ENCODE assay signal across 13 cellular contexts in genomic region chr10:78959901-78960300, GRCh38.
DNase-seq lines count a peak whose midpoint lies in the region; ATAC-seq and TF ChIP-seq lines count a peak whose summit lies in the region.
"Had no signal": no experiment of that assay in that cellular context is flagged by ENCODE, and none has a peak within 500 bp of the region (broad histone marks: within the 10 kb centered on the region; RNA-seq: fewer than 3 reads in every experiment).

No MANE protein-coding gene starts in this region.

- H3K36me3 ChIP-seq in neuronal stem cell (replicated peaks in 1 of 2; ENCODE audit: control insufficient read depth in 2 of 2, insufficient read depth in 2 of 2, low read length in 2 of 2) (no peaks in the 10 kb centered on the region), upper lobe of left lung (no peaks in the 10 kb centered on the region)
- H3K36me3 ChIP-seq: BLaER1 treated with 17β-estradiol and CSF1 and Interleukin-3, amounts not matched to agents 10 nM and 100 nM had no signal

- H2BK15ac ChIP-seq in neuronal stem cell (ENCODE audit: low read length), result no peak overlapping the region

- no peak overlapping the region for H4K8ac ChIP-seq in neuronal stem cell (ENCODE audit: low read depth, low read length)

- DNase-seq in AG08396 (ENCODE audit: low spot score) (peak; percentile 31), RWPE1 (ENCODE audit: low spot score) (no peak), fibroblast of peridontal ligament (ENCODE audit: extremely low read depth) (peak; percentile 45), neuronal stem cell (ENCODE audit: low spot score) (no peak), KG1 (lab: John Stamatoyannopoulos, UW) (no peak), NCI-H1436 treated with DMSO at 0.1 percent for 48 hours (lab: John Stamatoyannopoulos, UW) (no peak), upper lobe of left lung (no peak), HEK293T (ENCODE audit: extremely low spot score) (no peak)
- DNase-seq: DMS 273 treated with DMSO at 0.1 percent for 48 hours, H7, NCI-H187 treated with DMSO at 0.1 percent for 48 hours, NCI-H748 treated with DMSO at 0.1 percent for 48 hours had no signal

- H2AK5ac ChIP-seq in neuronal stem cell (ENCODE audit: low read depth, low read length), result peak overlapping the region; percentile 17

- H3K4me3 ChIP-seq in neuronal stem cell (ENCODE audit: low read length in 2 of 2) (no peak overlapping the region), upper lobe of left lung (no peak overlapping the region)
- H3K4me3 ChIP-seq: BLaER1 treated with 17β-estradiol and CSF1 and Interleukin-3, amounts not matched to agents 10 nM and 100 nM had no signal

- H3K9me3 ChIP-seq in neuronal stem cell (replicated peaks in 1 of 2; ENCODE audit: control insufficient read depth in 2 of 2, insufficient read depth in 1 of 2, low read depth in 1 of 2, low read length in 2 of 2), result no peaks in the 10 kb centered on the region
- no peaks in the 10 kb centered on the region for H3K9me3 ChIP-seq in upper lobe of left lung
- H3K9me3 ChIP-seq: BLaER1 treated with 17β-estradiol and CSF1 and Interleukin-3, amounts not matched to agents 10 nM and 100 nM had no signal

- TF ChIP-seq CTCF in RWPE1 (conservative IDR thresholded peaks at IDR 0.05; ENCODE audit: low read depth), result no peak
- TF ChIP-seq CTCF in upper lobe of left lung (IDR thresholded peaks at IDR 0.05), result no peak

- TF ChIP-seq POLR2A in upper lobe of left lung (IDR thresholded peaks at IDR 0.05), result no peak

- H3K14ac ChIP-seq in neuronal stem cell (ENCODE audit: low read length), result no peak overlapping the region

- POLR2A ChIA-PET in RWPE1 (lab: Yijun Ruan, JAX; ENCODE audit: low non-redundant PET) (no interaction called here), HEK293T (lab: Yijun Ruan, JAX) (no interaction called here)

- no peak for TF ChIP-seq EP300 in upper lobe of left lung (IDR thresholded peaks at IDR 0.05)

- peak overlapping the region; percentile 16 for H3K18ac ChIP-seq in neuronal stem cell (ENCODE audit: low read length)

- H2AFZ ChIP-seq in neuronal stem cell (ENCODE audit: low read length), result no peak overlapping the region

- no CpG with 5 or more reads among the region's 3 CpGs for WGBS in neuronal stem cell (ENCODE audit: extremely low coverage in 2 of 2, insufficient read length in 2 of 2, insufficient replicate concordance in 1 of 2), 2 donors
- WGBS in upper lobe of left lung, 2 donors, result 47 to 77% methylated on average over 3 of the region's 3 CpGs

- peaks cover 10 to 12% of the 10 kb centered on the region in 2 donors for H3K4me1 ChIP-seq in neuronal stem cell (ENCODE audit: control insufficient read depth in 2 of 2, insufficient read depth in 1 of 2, low read depth in 1 of 2, low read length in 2 of 2)
- peaks cover 12 to 40% (median 27%) of the 10 kb centered on the region in 4 donors for H3K4me1 ChIP-seq in upper lobe of left lung

- no peak overlapping the region for H3K4me2 ChIP-seq in neuronal stem cell (ENCODE audit: insufficient read depth, low read length, poor library complexity, severe bottlenecking)

- no peak overlapping the region for H2BK12ac ChIP-seq in neuronal stem cell (ENCODE audit: low read length)

- no peak overlapping the region for H4K91ac ChIP-seq in neuronal stem cell (ENCODE audit: low read depth, low read length, poor library complexity)

- H3K27me3 ChIP-seq in neuronal stem cell (ENCODE audit: control insufficient read depth in 3 of 3, insufficient read depth in 3 of 3, low read depth in 1 of 3, low read length in 3 of 3) (no peaks in the 10 kb centered on the region), upper lobe of left lung (no peaks in the 10 kb centered on the region)

- H3K4ac ChIP-seq in neuronal stem cell (ENCODE audit: low read length), result no peak overlapping the region

- H3K79me1 ChIP-seq in neuronal stem cell (ENCODE audit: low read depth, low read length), result no peaks in the 10 kb centered on the region

- no peak overlapping the region for H3K23ac ChIP-seq in neuronal stem cell (ENCODE audit: low read depth, low read length, poor library complexity)

- H2BK5ac ChIP-seq in neuronal stem cell (ENCODE audit: low read length), result no peak overlapping the region

- CTCF ChIA-PET in RWPE1 (lab: Yijun Ruan, JAX), result interaction anchor here (1.4 kb wide), 1 partner anchor 10 kb away, joined by 4 read pairs; no protein-coding TSS in a partner anchor
- CTCF ChIA-PET in HEK293T (lab: Yijun Ruan, JAX), result no interaction called here

- peak overlapping the region; percentile 80 for H3K27ac ChIP-seq in RWPE1
- H3K27ac ChIP-seq in neuronal stem cell (replicated peaks; ENCODE audit: low read length), result no peak overlapping the region
- H3K27ac ChIP-seq in upper lobe of left lung, result no peak overlapping the region
- H3K27ac ChIP-seq: BLaER1 treated with 17β-estradiol and CSF1 and Interleukin-3, amounts not matched to agents 10 nM and 100 nM had no signal

- H2BK120ac ChIP-seq in neuronal stem cell (ENCODE audit: low read depth, low read length), result peak overlapping the region; percentile 18

- no peak for ATAC-seq in upper lobe of left lung (ENCODE audit: low FRiP score in 2 of 2)

- H3K9ac ChIP-seq in neuronal stem cell (ENCODE audit: low read depth, low read length, poor library complexity), result no peak overlapping the region
- H3K9ac ChIP-seq: BLaER1 treated with 17β-estradiol and CSF1 and Interleukin-3, amounts not matched to agents 10 nM and 100 nM had no signal

TF ChIP-seq in HEK293T, 16 proteins besides CTCF, POLR2A, EP300 and RAD21:
- no peak for TF ChIP-seq ELF4 (IDR thresholded peaks at IDR 0.05)
- no peak for TF ChIP-seq HDGF (IDR thresholded peaks at IDR 0.05; ENCODE audit: borderline replicate concordance)
- no peak for TF ChIP-seq NFRKB (IDR thresholded peaks at IDR 0.05)
- no peak for TF ChIP-seq ARNT (IDR thresholded peaks at IDR 0.05)
- no peak for TF ChIP-seq TARDBP (IDR thresholded peaks at IDR 0.05)
- no peak for TF ChIP-seq ZNF384 (IDR thresholded peaks at IDR 0.05)
- TF ChIP-seq LEF1 (IDR thresholded peaks at IDR 0.05; ENCODE audit: borderline replicate concordance), result no peak
- TF ChIP-seq, protein P1, sequence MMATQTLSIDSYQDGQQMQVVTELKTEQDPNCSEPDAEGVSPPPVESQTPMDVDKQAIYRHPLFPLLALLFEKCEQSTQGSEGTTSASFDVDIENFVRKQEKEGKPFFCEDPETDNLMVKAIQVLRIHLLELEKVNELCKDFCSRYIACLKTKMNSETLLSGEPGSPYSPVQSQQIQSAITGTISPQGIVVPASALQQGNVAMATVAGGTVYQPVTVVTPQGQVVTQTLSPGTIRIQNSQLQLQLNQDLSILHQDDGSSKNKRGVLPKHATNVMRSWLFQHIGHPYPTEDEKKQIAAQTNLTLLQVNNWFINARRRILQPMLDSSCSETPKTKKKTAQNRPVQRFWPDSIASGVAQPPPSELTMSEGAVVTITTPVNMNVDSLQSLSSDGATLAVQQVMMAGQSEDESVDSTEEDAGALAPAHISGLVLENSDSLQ (IDR thresholded peaks at IDR 0.05), result no peak
- TF ChIP-seq FOXM1 (IDR thresholded peaks at IDR 0.05; ENCODE audit: borderline replicate concordance), result no peak
- no peak for TF ChIP-seq FOXA1 (IDR thresholded peaks at IDR 0.05)
- TF ChIP-seq FOXK2 (IDR thresholded peaks at IDR 0.05), result no peak
- no peak for TF ChIP-seq SUZ12 (IDR thresholded peaks at IDR 0.05)
- no peak for TF ChIP-seq CTBP1 (IDR thresholded peaks at IDR 0.05; ENCODE audit: borderline replicate concordance)
- no peak for TF ChIP-seq BHLHE40 (IDR thresholded peaks at IDR 0.05; ENCODE audit: borderline replicate concordance)
- no peak for TF ChIP-seq L3MBTL2 (conservative IDR thresholded peaks at IDR 0.05)
- no peak for TF ChIP-seq SP1 (IDR thresholded peaks at IDR 0.05)
TF ChIP-seq in HEK293T: peak in this region for 0.

Comparison
In these comparisons a context has a peak if more than half of its experiments do, and no peak if none do; other contexts are left out.
1. DNase-seq: peak in AG08396 (single experiment) and fibroblast of peridontal ligament (single experiment); none in RWPE1 (single experiment), neuronal stem cell (single experiment), KG1 (single experiment), NCI-H1436 treated with DMSO at 0.1 percent for 48 hours (single experiment), upper lobe of left lung (0 of 2) and HEK293T (single experiment).